1 cellular context compared by ENCODE assay signal in the genomic region with DNA sequence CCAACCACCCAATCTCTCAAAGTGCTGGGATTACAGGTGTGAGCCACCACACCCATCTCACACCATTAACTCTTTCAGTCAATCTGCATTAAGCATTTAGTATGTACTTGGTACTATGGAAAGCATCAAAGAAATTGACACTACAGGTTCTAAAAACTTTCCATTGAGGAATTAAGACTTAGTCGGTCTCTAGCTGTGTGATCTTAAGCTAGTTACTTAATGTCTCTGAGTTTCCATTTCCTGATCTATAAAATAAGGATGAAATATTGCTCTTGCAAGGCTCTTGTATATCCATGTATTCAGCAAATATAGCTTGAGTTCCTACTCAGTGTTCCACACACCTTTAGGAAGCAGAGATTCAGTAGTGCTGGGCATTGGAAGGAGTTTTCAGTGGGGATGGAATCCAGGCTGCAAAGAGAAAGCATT.
TF ChIP-seq lines count a peak whose summit lies in the region.

No MANE protein-coding gene starts in this region.

TF ChIP-seq in GM12878, 131 proteins besides CTCF, POLR2A, EP300 and RAD21:
- TF ChIP-seq RB1 (IDR thresholded peaks at IDR 0.05; ENCODE audit: borderline replicate concordance) = no peak
- TF ChIP-seq NFXL1 (IDR thresholded peaks at IDR 0.05; ENCODE audit: borderline replicate concordance) = peak; percentile 80
